In the genomic region with DNA sequence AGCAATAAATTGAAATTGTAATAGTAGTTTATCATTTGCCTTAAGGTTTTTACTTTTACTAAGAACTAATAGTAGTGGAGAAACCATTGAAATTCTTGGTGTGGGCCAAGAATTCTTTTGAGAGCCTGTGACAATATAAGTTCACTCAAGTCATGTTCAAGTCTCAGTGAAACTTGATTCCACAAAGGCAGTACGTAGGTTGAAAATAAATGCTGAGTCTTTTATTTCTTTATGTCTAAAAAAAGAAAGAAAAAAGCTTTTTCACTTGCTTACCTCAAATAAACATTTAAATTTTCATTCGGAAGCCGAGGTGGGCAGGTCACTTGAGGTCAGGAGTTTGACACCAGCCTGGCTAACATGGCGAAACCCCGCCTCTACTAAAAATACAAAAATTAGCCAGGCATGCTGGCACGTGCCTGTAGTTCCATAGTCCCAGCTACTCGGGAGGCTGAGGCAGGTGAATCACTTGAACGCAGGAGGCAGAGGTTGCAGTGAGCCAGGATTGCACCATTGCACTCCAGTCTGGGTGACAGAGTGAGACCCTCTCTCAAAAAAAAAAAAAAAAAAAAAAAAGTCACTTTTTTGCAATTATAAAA, we compare ENCODE assay signal across 28 cellular contexts.
"Had no signal": no experiment of that assay in that cellular context is flagged by ENCODE, and none has a peak within 500 bp of the region (broad histone marks: within the 10 kb centered on the region; RNA-seq: fewer than 3 reads in every experiment).

No MANE protein-coding gene starts in this region.

- H3K27ac ChIP-seq: adrenal gland, body of pancreas, cardiac muscle cell, neutrophil, ovary, prostate gland, thoracic aorta, upper lobe of left lung, vagina, WERI-Rb-1 had no signal

- H3K4me3 ChIP-seq: adrenal gland, body of pancreas, cardiac muscle cell, ovary, prostate gland, thoracic aorta, upper lobe of left lung, vagina had no signal

- H3K9me3 Mint-ChIP-seq: activated naive CD4-positive, alpha-beta T cell treated with anti-CD3 and anti-CD28 coated beads for 36 hours; activated naive CD8-positive, alpha-beta T cell treated with anti-CD3 and anti-CD28 coated beads for 36 hours; activated T-helper 1 cell treated with anti-CD3 and anti-CD28 coated beads, Interleukin-12 subunit alpha, Interleukin-12 subunit beta, Interleukin-2, Interleukin-4 antibody, amounts not matched to agents 30 ng/mL and 10 ng/mL and 1 ng/mL, durations not matched to agents 14 hours and 24 hours and 36 hours; effector memory CD8-positive, alpha-beta T cell; stimulated activated naive CD8-positive, alpha-beta T cell treated with anti-CD3 and anti-CD28 coated beads, Interleukin-15, Interleukin-2, amounts not matched to agents 100 ng/mL and 50 ng/mL, for 24 hours had no signal

- H3K27me3 Mint-ChIP-seq: activated naive CD8-positive, alpha-beta T cell treated with anti-CD3 and anti-CD28 coated beads for 36 hours; effector memory CD8-positive, alpha-beta T cell had no signal

- H3K9me3 ChIP-seq: adrenal gland, body of pancreas, neutrophil, ovary, prostate gland, thoracic aorta, upper lobe of left lung, vagina had no signal

- DNase-seq: activated CD4-positive, alpha-beta T cell treated with anti-CD3 and anti-CD28 coated beads for 48 hours; activated CD4-positive, alpha-beta T cell treated with anti-CD3 and anti-CD28 coated beads, Interleukin-2, amount 50 U/mL, for 48 hours; activated CD8-positive, alpha-beta memory T cell treated with anti-CD3 and anti-CD28 coated beads, Interleukin-2, amount 50 U/mL, for 4 hours; activated effector memory CD4-positive, alpha-beta T cell treated with anti-CD3 and anti-CD28 coated beads, Interleukin-2, amount 50 U/mL, for 16 hours; activated naive CD4-positive, alpha-beta T cell treated with anti-CD3 and anti-CD28 coated beads for 36 hours; activated naive CD8-positive, alpha-beta T cell treated with anti-CD3 and anti-CD28 coated beads for 36 hours; activated T-cell treated with anti-CD3 and anti-CD28 coated beads, Interleukin-2, amount 50 U/mL, for 1 hour; adrenal gland; aorta; body of pancreas; cortex of kidney; effector memory CD8-positive, alpha-beta T cell; mammary epithelial cell; nephron progenitor cell; ovary; stimulated activated CD4-positive, alpha-beta T cell treated with anti-CD3 and anti-CD28 coated beads, Interleukin-4, amount 100 ng/mL, for 1 hour; T-helper 17 cell; T1000; WERI-Rb-1 had no signal

- H3K27ac Mint-ChIP-seq: activated naive CD4-positive, alpha-beta T cell treated with anti-CD3 and anti-CD28 coated beads for 36 hours; activated naive CD8-positive, alpha-beta T cell treated with anti-CD3 and anti-CD28 coated beads for 36 hours; activated T-helper 1 cell treated with anti-CD3 and anti-CD28 coated beads, Interleukin-12 subunit alpha, Interleukin-12 subunit beta, Interleukin-2, Interleukin-4 antibody, amounts not matched to agents 30 ng/mL and 10 ng/mL and 1 ng/mL, durations not matched to agents 14 hours and 24 hours and 36 hours; effector memory CD8-positive, alpha-beta T cell; nephron progenitor cell; stimulated activated naive CD8-positive, alpha-beta T cell treated with anti-CD3 and anti-CD28 coated beads, Interleukin-15, Interleukin-2, amounts not matched to agents 100 ng/mL and 50 ng/mL, for 24 hours; T-helper 17 cell had no signal

- H3K27me3 ChIP-seq: adrenal gland, body of pancreas, cardiac muscle cell, ovary, upper lobe of left lung, vagina had no signal

- H3K4me1 Mint-ChIP-seq: activated naive CD8-positive, alpha-beta T cell treated with anti-CD3 and anti-CD28 coated beads for 36 hours; T-helper 17 cell had no signal

- ATAC-seq: activated CD4-positive, CD25-positive, alpha-beta regulatory T cell treated with anti-CD3 and anti-CD28 coated beads, Interleukin-2, amount 50 U/mL, for 24 hours; body of pancreas; effector memory CD8-positive, alpha-beta T cell; T-helper 17 cell had no signal

- H3K36me3 Mint-ChIP-seq: activated naive CD8-positive, alpha-beta T cell treated with anti-CD3 and anti-CD28 coated beads for 36 hours had no signal

- H3K4me1 ChIP-seq: adrenal gland, body of pancreas, prostate gland, upper lobe of left lung, vagina had no signal

- H3K4me3 Mint-ChIP-seq: activated naive CD4-positive, alpha-beta T cell treated with anti-CD3 and anti-CD28 coated beads for 36 hours; activated naive CD8-positive, alpha-beta T cell treated with anti-CD3 and anti-CD28 coated beads for 36 hours; activated T-helper 1 cell treated with anti-CD3 and anti-CD28 coated beads, Interleukin-12 subunit alpha, Interleukin-12 subunit beta, Interleukin-2, Interleukin-4 antibody, amounts not matched to agents 30 ng/mL and 10 ng/mL and 1 ng/mL, durations not matched to agents 14 hours and 24 hours and 36 hours; effector memory CD8-positive, alpha-beta T cell; nephron progenitor cell; stimulated activated naive CD8-positive, alpha-beta T cell treated with anti-CD3 and anti-CD28 coated beads, Interleukin-15, Interleukin-2, amounts not matched to agents 100 ng/mL and 50 ng/mL, for 24 hours; T-helper 17 cell had no signal

- H3K36me3 ChIP-seq: adrenal gland, cardiac muscle cell, neutrophil, ovary, prostate gland, thoracic aorta, upper lobe of left lung, vagina, WERI-Rb-1 had no signal
